ENCODE assay signal across 8 cellular contexts in genomic region chr6:33812669-33813068, GRCh38. TPM values are rescaled to one million over a fixed set of nuclear protein-coding genes. Genes with fewer than 3 reads are reported as not detected.
A peak's percentile ranks its signal among the peaks of the same experiment; 100 is the strongest.
DNase-seq lines count a peak whose midpoint lies in the region; ATAC-seq, FAIRE-seq and TF ChIP-seq lines count a peak whose summit lies in the region.

No MANE protein-coding gene starts in this region.

- POLR2A ChIA-PET in HepG2 (lab: Yijun Ruan, JAX), result interaction anchor here (0.7 kb wide), 1 partner anchor 25 kb away, joined by 3 read pairs; no protein-coding TSS in a partner anchor

- H3K9ac ChIP-seq in HepG2 (ENCODE audit: insufficient read depth, low read depth, low read length), result no peak overlapping the region

- H3K27ac ChIP-seq in HepG2 (ENCODE audit: extremely low read length, insufficient read depth, low read length), result no peak overlapping the region

- no peak overlapping the region for H3K4me3 ChIP-seq in HAP-1
- H3K4me3 ChIP-seq in HepG2 (replicated peaks in 1 of 3; ENCODE audit: insufficient read depth in 1 of 3, low read depth in 2 of 3, low read length in 3 of 3), result no peak overlapping the region

- CTCF ChIA-PET in HepG2 (lab: Yijun Ruan, JAX; ENCODE audit: low intra/inter-chr PET ratio, low total read pairs), result no interaction called here

- ATAC-seq in HepG2, result peak; percentile 88
- no peak for ATAC-seq in GM19328 (IDR thresholded peaks at IDR 0.05; ENCODE audit: unreplicated experiment)

- H3K79me2 ChIP-seq in HepG2 (ENCODE audit: insufficient read depth, low read length), result no peaks in the 10 kb centered on the region

- WGBS in HepG2 (ENCODE audit: low lambda C conversion rate), result 9% methylated on average over 10 of the region's 11 CpGs

- BruUV-seq in HepG2 (replicated peaks; lab: Mats Ljungman, UMichigan), result no TSS peak

- no peak overlapping the region for H2AFZ ChIP-seq in HepG2 (ENCODE audit: low read length)

- intact Hi-C loops in HepG2 (cut with micrococcal nuclease; ENCODE audit: unreplicated experiment), result no loop called here

- H3K36me3 ChIP-seq in HAP-1 (replicated peaks) (no peaks in the 10 kb centered on the region), HepG2 (replicated peaks in 1 of 2; ENCODE audit: control insufficient read depth in 1 of 2, insufficient read depth in 2 of 2, low read length in 2 of 2) (no peaks in the 10 kb centered on the region)

- H3K4me2 ChIP-seq in HepG2 (ENCODE audit: low read depth, low read length), result no peak overlapping the region

- peaks cover 6% of the 10 kb centered on the region; the same call in 1 of the 2 replicates for H4K20me1 ChIP-seq in HepG2 (ENCODE audit: insufficient read depth, low read length)

- in situ Hi-C loops in HAP-1 (cut with MboI; ENCODE audit: low sequenced_read_pairs), result no loop called here
- in situ Hi-C loops in T47D (cut with HindIII; ENCODE audit: low pct_unique_long_range_greater_than_20kb, low sequenced_read_pairs), result no loop called here
- in situ Hi-C loops in HepG2 (cut with HindIII; ENCODE audit: extremely low pct_ligation_motif_present, low pct_unique_long_range_greater_than_20kb), result no loop called here

- TF ChIP-seq EP300 in HepG2 (IDR thresholded peaks at IDR 0.05; ENCODE audit: low read depth in 2 of 2, low read length in 2 of 2), result no peak
- TF ChIP-seq EP300 in HepG2 (CRISPR knock-in tag; IDR thresholded peaks at IDR 0.05; ENCODE audit: borderline replicate concordance), result no peak

- H3K4me1 ChIP-seq in HAP-1 (peaks cover 27% of the 10 kb centered on the region), HepG2 (ENCODE audit: insufficient read depth, low read length) (no peaks in the 10 kb centered on the region)

- peak; percentile 31 for TF ChIP-seq CTCF in HepG2 (CRISPR knock-in tag; IDR thresholded peaks at IDR 0.05)

- H3K9me3 ChIP-seq in HAP-1, result no peaks in the 10 kb centered on the region
- no peaks in the 10 kb centered on the region for H3K9me3 ChIP-seq in HepG2 (ENCODE audit: low read length)

- TF ChIP-seq POLR2A in HepG2 (IDR thresholded peaks at IDR 0.05; ENCODE audit: insufficient read depth in 1 of 2, low read depth in 2 of 2, low read length in 2 of 2), result no peak

- peak; percentile 55 for DNase-seq in CD1c-positive myeloid dendritic cell (ENCODE audit: extremely low spot score)
- peak; percentile 33 to 86 for DNase-seq in HAP-1 (ENCODE audit: low spot score in 2 of 2)
- DNase-seq in OCI-M1 (lab: John Stamatoyannopoulos, UW), result peak; percentile 75
- peak; percentile 69 to 87 for DNase-seq in T47D (ENCODE audit: low read depth in 1 of 2, low spot score in 1 of 2)
- DNase-seq in HepG2 (ENCODE audit: low spot score), result peak; percentile 48
- DNase-seq in cerebellar nuclear complex (lab: John Stamatoyannopoulos, UW), result no peak
- DNase-seq in inferior parietal cortex (ENCODE audit: extremely low spot score), result no peak

- peaks cover 6% of the 10 kb centered on the region; the same call in 1 of the 2 replicates for H3K27me3 ChIP-seq in HAP-1 (ENCODE audit: low read depth)
- peaks cover 9 to 47% of the 10 kb centered on the region in 2 experiments; a peak in 4 of 5 replicates for H3K27me3 ChIP-seq in HepG2 (ENCODE audit: control insufficient read depth in 1 of 2, insufficient read depth in 2 of 2, low read length in 2 of 2)

- FAIRE-seq in HepG2 (lab: Jason Lieb, UNC), result no peak

- TF ChIP-seq RAD21 in HepG2 (CRISPR knock-in tag; IDR thresholded peaks at IDR 0.05), result 0 out of 2 replicates have a peak, but pooled peaks have one; percentile 22

TF ChIP-seq in HepG2, 621 proteins besides CTCF, POLR2A, EP300 and RAD21 (continues in another document):
- TF ChIP-seq ZNF570 (CRISPR knock-in tag; IDR thresholded peaks at IDR 0.05; ENCODE audit: borderline replicate concordance) (no peak), SP140L (CRISPR knock-in tag; IDR thresholded peaks at IDR 0.05; ENCODE audit: borderline replicate concordance) (peak; percentile 73; the same call in 1 of the 2 replicates), TARDBP (CRISPR knock-in tag; IDR thresholded peaks at IDR 0.05) (no peak), ZNF280D (CRISPR knock-in tag; IDR thresholded peaks at IDR 0.05) (0 out of 2 replicates have a peak, but pooled peaks have one; percentile 51), ZNF484 (CRISPR knock-in tag; IDR thresholded peaks at IDR 0.05; ENCODE audit: borderline replicate concordance, low read depth) (0 out of 2 replicates have a peak, but pooled peaks have one; percentile 47), NR0B2 (CRISPR knock-in tag; IDR thresholded peaks at IDR 0.05) (0 out of 2 replicates have a peak, but pooled peaks have one; percentile 46), MXD4 (CRISPR knock-in tag; IDR thresholded peaks at IDR 0.05) (peak; percentile 74; the same call in 1 of the 2 replicates)

RNA-seq across cellular contexts. Expression of gene MLN, which starts 8.9 kb away (rescaled TPM):
- total RNA-seq in HepG2 (2016; rRNA removed; fragmentation: Illumina TruSeq; extraction: Trizol), result not detected in 2 replicates
- not detected in 2 replicates for total RNA-seq in HepG2 (2016; cell fraction: cytosol; rRNA removed; fragmentation: Illumina TruSeq; extraction: Trizol; ENCODE audit: low read depth)
- total RNA-seq in HepG2 (2016; cell fraction: insoluble cytoplasmic fraction; rRNA removed; fragmentation: Illumina TruSeq; extraction: Trizol), result not detected in 2 replicates
- total RNA-seq in HepG2 (2016; cell fraction: membrane; rRNA removed; fragmentation: Illumina TruSeq; extraction: Trizol), result not detected in 2 replicates
- not detected in 2 replicates for total RNA-seq in HepG2 (2016; cell fraction: nucleus; rRNA removed; fragmentation: Illumina TruSeq; extraction: Trizol)
- not detected in 2 replicates for polyA plus RNA-seq in HepG2 (2011; rRNA removed)
- not detected in 2 replicates for polyA plus RNA-seq in HepG2 (2011; cell fraction: cytosol; rRNA removed)
- polyA plus RNA-seq in HepG2 (2011; cell fraction: nucleus; rRNA removed), result not detected in 2 replicates
- not detected in 2 replicates for polyA plus RNA-seq in HepG2 (2012)
- polyA plus RNA-seq in HepG2 (2016; cell fraction: cytosol; fragmentation: Illumina TruSeq; extraction: Trizol; ENCODE audit: low read depth), result not detected in 2 replicates
- polyA plus RNA-seq in HepG2 (2016; cell fraction: insoluble cytoplasmic fraction; fragmentation: Illumina TruSeq; extraction: Trizol; ENCODE audit: low read depth), result not detected in 2 replicates
- polyA plus RNA-seq in HepG2 (2016; cell fraction: membrane; fragmentation: Illumina TruSeq; extraction: Trizol; ENCODE audit: low read depth), result not detected in 2 replicates
- polyA plus RNA-seq in HepG2 (2016; cell fraction: nucleus; fragmentation: Illumina TruSeq; extraction: Trizol; ENCODE audit: insufficient read depth, low read depth), result not detected in 2 replicates
- polyA minus RNA-seq in HepG2 (2011; rRNA and poly(A)+ RNA removed; ENCODE audit: low replicate concordance), result not detected in 2 replicates
- not detected in 2 replicates for polyA minus RNA-seq in HepG2 (2011; cell fraction: cytosol; rRNA and poly(A)+ RNA removed)
- not detected in 2 replicates for polyA minus RNA-seq in HepG2 (2011; cell fraction: nucleus; rRNA and poly(A)+ RNA removed)

RNA-seq across cellular contexts. Expression of gene LEMD2, which starts 23.7 kb away (rescaled TPM):
- total RNA-seq in HepG2 (2016; rRNA removed; fragmentation: Illumina TruSeq; extraction: Trizol), result 17.9 and 45.2 TPM in 2 replicates
- total RNA-seq in HepG2 (2016; cell fraction: cytosol; rRNA removed; fragmentation: Illumina TruSeq; extraction: Trizol; ENCODE audit: low read depth), result 14.2 and 15.8 TPM in 2 replicates
- total RNA-seq in HepG2 (2016; cell fraction: insoluble cytoplasmic fraction; rRNA removed; fragmentation: Illumina TruSeq; extraction: Trizol), result 16.3 and 48.1 TPM in 2 replicates
- total RNA-seq in HepG2 (2016; cell fraction: membrane; rRNA removed; fragmentation: Illumina TruSeq; extraction: Trizol), result 19.9 and 22.2 TPM in 2 replicates
- 44.0 and 55.5 TPM in 2 replicates for total RNA-seq in HepG2 (2016; cell fraction: nucleus; rRNA removed; fragmentation: Illumina TruSeq; extraction: Trizol)
- polyA plus RNA-seq in HepG2 (2011; rRNA removed), result 62.9 and 76.2 TPM in 2 replicates
- polyA plus RNA-seq in HepG2 (2011; cell fraction: cytosol; rRNA removed), result 45.0 and 49.7 TPM in 2 replicates
- polyA plus RNA-seq in HepG2 (2011; cell fraction: nucleus; rRNA removed), result 115 and 140 TPM in 2 replicates
- polyA plus RNA-seq in HepG2 (2012), result 46.9 and 65.3 TPM in 2 replicates
- 6.6 and 7.4 TPM in 2 replicates for polyA plus RNA-seq in HepG2 (2016; cell fraction: cytosol; fragmentation: Illumina TruSeq; extraction: Trizol; ENCODE audit: low read depth)
- polyA plus RNA-seq in HepG2 (2016; cell fraction: insoluble cytoplasmic fraction; fragmentation: Illumina TruSeq; extraction: Trizol; ENCODE audit: low read depth), result 14.0 and 18.6 TPM in 2 replicates
- 12.6 and 12.8 TPM in 2 replicates for polyA plus RNA-seq in HepG2 (2016; cell fraction: membrane; fragmentation: Illumina TruSeq; extraction: Trizol; ENCODE audit: low read depth)
- polyA plus RNA-seq in HepG2 (2016; cell fraction: nucleus; fragmentation: Illumina TruSeq; extraction: Trizol; ENCODE audit: insufficient read depth, low read depth), result 87.5 and 97.1 TPM in 2 replicates
- polyA minus RNA-seq in HepG2 (2011; rRNA and poly(A)+ RNA removed; ENCODE audit: low replicate concordance), result 43.4 and 90.0 TPM in 2 replicates
- 30.7 and 35.8 TPM in 2 replicates for polyA minus RNA-seq in HepG2 (2011; cell fraction: cytosol; rRNA and poly(A)+ RNA removed)
- 80.9 and 103 TPM in 2 replicates for polyA minus RNA-seq in HepG2 (2011; cell fraction: nucleus; rRNA and poly(A)+ RNA removed)

Comparison
In these comparisons a context has a peak if more than half of its experiments do, and no peak if none do; other contexts are left out.
1. DNase-seq: peak in CD1c-positive myeloid dendritic cell (single experiment), HAP-1 (2 of 2), OCI-M1 (single experiment), T47D (2 of 2) and HepG2 (single experiment); none in cerebellar nuclear complex (0 of 2) and inferior parietal cortex (single experiment).